Comparison of ENCODE assay signal across 8 cellular contexts in the genomic region with DNA sequence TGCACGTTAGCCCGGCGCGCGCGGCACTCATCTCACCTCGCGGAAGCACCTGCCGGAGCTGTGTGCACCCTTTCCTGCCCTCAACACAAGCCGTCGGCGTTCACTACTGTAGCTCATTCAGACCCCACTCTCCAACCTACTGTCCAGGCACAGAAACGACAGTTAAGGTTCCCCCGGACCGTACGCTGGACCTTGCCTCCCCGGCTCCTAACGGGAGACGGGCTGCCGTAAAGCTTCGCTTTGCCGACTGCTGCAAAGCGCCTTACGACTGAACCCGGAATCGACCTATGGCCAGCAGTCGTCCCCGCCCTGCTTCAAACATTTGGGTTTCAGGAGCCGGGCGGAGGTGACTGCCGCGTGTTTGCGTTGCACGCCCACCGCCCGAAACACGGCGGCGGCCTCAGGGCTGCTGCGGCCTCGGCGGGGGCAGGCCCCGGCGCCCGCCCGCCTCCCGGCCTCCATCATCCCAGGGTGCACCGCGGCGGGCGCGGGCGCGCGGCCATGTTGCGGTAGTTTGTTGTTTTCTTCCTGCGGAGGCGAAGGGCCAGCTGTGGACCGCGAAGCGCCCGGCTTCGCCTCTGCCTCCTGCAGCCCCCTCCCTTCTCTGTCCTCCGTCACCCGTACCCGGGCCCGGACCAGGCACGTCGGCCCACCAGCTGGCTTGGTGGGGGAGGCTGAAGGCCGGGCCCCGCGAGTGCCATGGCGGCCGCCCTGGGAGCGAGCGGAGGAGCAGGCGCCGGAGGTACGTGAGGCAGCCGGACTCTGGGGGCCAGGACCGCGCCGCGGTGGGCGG. TPM values are rescaled to one million over a fixed set of nuclear protein-coding genes. Genes with fewer than 3 reads are reported as not detected.
DNase-seq lines count a peak whose midpoint lies in the region; TF ChIP-seq lines count a peak whose summit lies in the region.

A gene with protein sequence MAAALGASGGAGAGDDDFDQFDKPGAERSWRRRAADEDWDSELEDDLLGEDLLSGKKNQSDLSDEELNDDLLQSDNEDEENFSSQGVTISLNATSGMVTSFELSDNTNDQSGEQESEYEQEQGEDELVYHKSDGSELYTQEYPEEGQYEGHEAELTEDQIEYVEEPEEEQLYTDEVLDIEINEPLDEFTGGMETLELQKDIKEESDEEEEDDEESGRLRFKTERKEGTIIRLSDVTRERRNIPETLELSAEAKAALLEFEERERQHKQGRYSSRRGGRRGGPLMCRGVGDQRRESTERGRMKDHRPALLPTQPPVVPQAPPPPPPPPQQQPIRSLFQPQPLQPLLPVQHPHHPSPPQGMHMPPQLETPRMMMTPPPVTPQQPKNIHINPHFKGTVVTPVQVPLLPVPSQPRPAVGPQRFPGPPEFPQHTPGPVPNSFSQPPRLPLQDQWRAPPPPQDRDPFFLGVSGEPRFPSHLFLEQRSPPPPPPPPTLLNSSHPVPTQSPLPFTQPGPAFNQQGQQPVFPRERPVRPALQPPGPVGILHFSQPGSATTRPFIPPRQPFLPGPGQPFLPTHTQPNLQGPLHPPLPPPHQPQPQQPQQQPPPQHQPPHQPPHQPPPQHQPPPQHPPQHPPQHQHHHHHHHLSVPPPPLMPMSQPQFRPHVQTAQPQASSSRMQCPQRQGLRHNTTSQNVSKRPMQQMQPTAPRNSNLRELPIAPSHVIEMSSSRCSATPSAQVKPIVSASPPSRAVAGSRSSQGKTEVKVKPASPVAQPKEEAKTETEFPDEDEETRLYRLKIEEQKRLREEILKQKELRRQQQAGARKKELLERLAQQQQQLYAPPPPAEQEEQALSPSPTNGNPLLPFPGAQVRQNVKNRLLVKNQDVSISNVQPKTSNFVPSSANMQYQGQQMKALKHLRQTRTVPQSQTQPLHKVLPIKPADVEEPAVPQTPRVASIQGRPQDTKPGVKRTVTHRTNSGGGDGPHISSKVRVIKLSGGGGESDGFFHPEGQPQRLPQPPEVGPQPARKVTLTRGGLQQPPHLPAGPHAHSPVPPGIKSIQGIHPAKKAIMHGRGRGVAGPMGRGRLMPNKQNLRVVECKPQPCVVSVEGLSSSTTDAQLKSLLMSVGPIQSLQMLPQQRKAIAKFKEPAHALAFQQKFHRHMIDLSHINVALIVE (plus strand): TSS at position 484 of the 793 bp plus-strand sequence. CDS start 216 bp downstream, at position 700.

- H3F3A ChIP-seq in Loucy (ENCODE audit: low read depth) = no peaks in the 10 kb centered on the region

- H3K4me3 ChIP-seq in H7 (ENCODE audit: insufficient read depth, low read depth, low read length) = peak within 1 kb of the TSS; percentile 99
- H3K4me3 ChIP-seq in Loucy (ENCODE audit: low read length, poor library complexity, severe bottlenecking) = peak within 1 kb of the TSS; percentile 98
- H3K4me3 ChIP-seq in foreskin fibroblast (ENCODE audit: low read depth in 1 of 2, low read length in 2 of 2) = peak within 1 kb of the TSS; percentile 88 to 96
- peak within 1 kb of the TSS; percentile 78 to 98 (median 96) for H3K4me3 ChIP-seq in stomach

- peak within 1 kb of the TSS; percentile 100 for H3K27ac Mint-ChIP-seq in neural crest cell (ENCODE audit: unreplicated experiment)

- H3K36me3 ChIP-seq in ES-I3 (ENCODE audit: insufficient read depth, low read length) (peaks cover 8% of the 10 kb centered on the region; the same call in 1 of the 2 replicates), H7 (replicated peaks; ENCODE audit: control insufficient read depth, insufficient read depth, low read length) (peaks cover 3% of the 10 kb centered on the region), Loucy (ENCODE audit: insufficient read depth, low read length) (no peaks in the 10 kb centered on the region), stomach (peaks cover 0 to 48% (median 33%) of the 10 kb centered on the region in 4 donors)

- peak; percentile 90 for DNase-seq in H7
- DNase-seq in SIG-M5 (lab: John Stamatoyannopoulos, UW) = peak; percentile 37
- peak; percentile 67 for DNase-seq in activated gamma-delta T cell (lab: John Stamatoyannopoulos, UW)
- peak; percentile 72 to 91 for DNase-seq in foreskin fibroblast
- peak; percentile 67 for DNase-seq in neural crest cell (ENCODE audit: low read depth, low spot score)
- peak; percentile 76 for DNase-seq in stomach

- WGBS in stomach, 5 donors = 0 to 1% (median 0%) methylated on average over 27 to 85 of the region's 85 CpGs

- H3K27ac ChIP-seq in stomach = peak within 1 kb of the TSS; percentile 88 to 97 (median 94)

- TF ChIP-seq POLR2A in stomach (IDR thresholded peaks at IDR 0.05) = no peak

- H3K9ac ChIP-seq in ES-I3 (ENCODE audit: low read depth, low read length) = peak within 1 kb of the TSS; percentile 70
- peak within 1 kb of the TSS; percentile 96 for H3K9ac ChIP-seq in Loucy (ENCODE audit: low read depth, low read length, poor library complexity, severe bottlenecking)

- peaks cover 66% of the 10 kb centered on the region for H3K79me2 ChIP-seq in Loucy (ENCODE audit: insufficient read depth, low read length)

- intact Hi-C loops in stomach (cut with DNase I; ENCODE audit: low total_unique reads) = loop anchor here (10.0 kb wide), 1 partner anchor 80 kb away; no protein-coding TSS in a partner anchor

- no peak for TF ChIP-seq CTCF in Loucy (conservative IDR thresholded peaks at IDR 0.05; ENCODE audit: low read length)
- no peak for TF ChIP-seq CTCF in foreskin fibroblast (IDR thresholded peaks at IDR 0.05; ENCODE audit: low read depth, low read length)
- no peak for TF ChIP-seq CTCF in neural crest cell (conservative IDR thresholded peaks at IDR 0.05)
- TF ChIP-seq CTCF in stomach (IDR thresholded peaks at IDR 0.05) = peak in 1 of 7 experiments; percentile 1

- H3K9me3 Mint-ChIP-seq in neural crest cell = peaks cover 16% of the 10 kb centered on the region

- peaks cover 72% of the 10 kb centered on the region for H3K36me3 Mint-ChIP-seq in neural crest cell (ENCODE audit: low read depth)

- H3K27me3 ChIP-seq in H7 (ENCODE audit: control insufficient read depth, insufficient read depth, low read length) (no peaks in the 10 kb centered on the region), Loucy (ENCODE audit: insufficient read depth, low read length, poor library complexity, severe bottlenecking) (peaks cover 3% of the 10 kb centered on the region), stomach (no peaks in the 10 kb centered on the region)

- H3K4me1 Mint-ChIP-seq in neural crest cell = peaks cover 31% of the 10 kb centered on the region

- no peaks in the 10 kb centered on the region for H3K9me2 ChIP-seq in Loucy (replicated peaks; ENCODE audit: low read depth, low read length)

- no peaks in the 10 kb centered on the region for H3K27me3 Mint-ChIP-seq in neural crest cell (ENCODE audit: low read depth)

- no peak for TF ChIP-seq EP300 in stomach (IDR thresholded peaks at IDR 0.05)

- H3K9me3 ChIP-seq in ES-I3 (ENCODE audit: control insufficient read depth, insufficient read depth, low read length) = peaks cover 10% of the 10 kb centered on the region
- peaks cover 16% of the 10 kb centered on the region; the same call in 1 of the 2 replicates for H3K9me3 ChIP-seq in Loucy (ENCODE audit: insufficient read depth, low read depth, low read length)
- H3K9me3 ChIP-seq in stomach = peaks cover 0 to 14% (median 5%) of the 10 kb centered on the region in 4 donors

- H3K4me1 ChIP-seq in ES-I3 (ENCODE audit: insufficient read depth, low read length) = no peaks in the 10 kb centered on the region
- peaks cover 26% of the 10 kb centered on the region for H3K4me1 ChIP-seq in Loucy (ENCODE audit: insufficient read depth, low read length, poor library complexity, severe bottlenecking)
- peaks cover 5 to 38% (median 34%) of the 10 kb centered on the region in 4 donors for H3K4me1 ChIP-seq in stomach

- peaks cover 48% of the 10 kb centered on the region for H4K20me1 ChIP-seq in Loucy (ENCODE audit: insufficient read depth, low read length, poor library complexity, severe bottlenecking)

- peak within 1 kb of the TSS; percentile 98 for H3K4me3 Mint-ChIP-seq in neural crest cell

- peak within 1 kb of the TSS; percentile 96 for H2AFZ ChIP-seq in Loucy (ENCODE audit: low read length)

- H3K4me2 ChIP-seq in Loucy (ENCODE audit: low read depth, low read length, poor library complexity, severe bottlenecking) = peak within 1 kb of the TSS; percentile 88

RNA-seq across cellular contexts. Expression of the gene that starts here (rescaled TPM):
- 15.4 and 22.3 TPM in 2 replicates for total RNA-seq in H7 (2014; rRNA removed; shearing (Covaris generic))
- total RNA-seq in neural crest cell (73.2 and 74.6 TPM in 2 replicates), stomach (100 to 1,000 TPM in 1 of 5 donors, 10 to 100 TPM in 4; 60.2 to 182 (median 62.9) TPM)
- polyA plus RNA-seq in stomach = 1 to 10 TPM; 7.5 to 9.1 (median 8.6) TPM

Comparison
In these comparisons a context has a peak if more than half of its experiments do, and no peak if none do; other contexts are left out.
1. Peak in every context shown above with its lines: DNase-seq, H3K4me3 ChIP-seq and H3K27ac ChIP-seq.
2. DNase-seq: peak in every context shown above with its lines; median percentile 90 in H7; 82 in foreskin fibroblast; 76 in stomach; 67 in activated gamma-delta T cell; 67 in neural crest cell; 37 in SIG-M5.